2 cellular contexts compared by ENCODE assay signal in the genomic region with DNA sequence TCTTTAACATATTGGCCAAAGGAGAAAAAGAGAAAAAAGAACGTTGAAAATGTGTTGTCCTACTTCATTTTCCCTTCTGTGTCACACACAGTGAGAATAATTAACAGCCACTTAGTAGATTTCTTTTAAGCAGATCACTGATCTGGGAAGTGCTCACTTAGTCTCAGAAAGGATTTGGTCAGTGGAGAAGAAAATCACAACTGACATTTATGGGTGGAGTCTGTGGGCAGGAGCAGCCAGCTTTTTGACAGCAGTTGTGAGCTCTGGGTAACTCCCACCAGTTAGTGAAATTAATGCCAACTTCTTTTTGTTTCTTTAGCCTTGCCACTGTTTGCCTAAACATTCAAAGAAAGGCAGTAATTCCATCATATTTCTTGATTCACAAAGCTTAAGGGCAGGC.
TF ChIP-seq lines count a peak whose summit lies in the region.

No MANE protein-coding gene starts in this region.

TF ChIP-seq in SK-N-SH treated with all-trans-retinoic acid at 6 μM for 48 hours, 23 proteins besides CTCF, POLR2A, EP300 and RAD21 (continued from another document):
- TF ChIP-seq POU6F1 (CRISPR knock-in tag; IDR thresholded peaks at IDR 0.05; ENCODE audit: borderline replicate concordance, low read depth) (no peak), PPARA (CRISPR knock-in tag; IDR thresholded peaks at IDR 0.05; ENCODE audit: borderline replicate concordance) (no peak), PATZ1 (CRISPR knock-in tag; IDR thresholded peaks at IDR 0.05; ENCODE audit: borderline replicate concordance) (no peak), ZC3H10 (CRISPR knock-in tag; IDR thresholded peaks at IDR 0.05) (no peak)

TF ChIP-seq in GM23338, 12 proteins besides CTCF, POLR2A, EP300 and RAD21 (continued from another document):
- TF ChIP-seq, protein P1, sequence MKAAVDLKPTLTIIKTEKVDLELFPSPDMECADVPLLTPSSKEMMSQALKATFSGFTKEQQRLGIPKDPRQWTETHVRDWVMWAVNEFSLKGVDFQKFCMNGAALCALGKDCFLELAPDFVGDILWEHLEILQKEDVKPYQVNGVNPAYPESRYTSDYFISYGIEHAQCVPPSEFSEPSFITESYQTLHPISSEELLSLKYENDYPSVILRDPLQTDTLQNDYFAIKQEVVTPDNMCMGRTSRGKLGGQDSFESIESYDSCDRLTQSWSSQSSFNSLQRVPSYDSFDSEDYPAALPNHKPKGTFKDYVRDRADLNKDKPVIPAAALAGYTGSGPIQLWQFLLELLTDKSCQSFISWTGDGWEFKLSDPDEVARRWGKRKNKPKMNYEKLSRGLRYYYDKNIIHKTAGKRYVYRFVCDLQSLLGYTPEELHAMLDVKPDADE (IDR thresholded peaks at IDR 0.05): no peak
- no peak for TF ChIP-seq CREB1 (CRISPR knock-in tag; IDR thresholded peaks at IDR 0.05; ENCODE audit: low read depth)
- no peak for TF ChIP-seq EZH2 (IDR thresholded peaks at IDR 0.05; ENCODE audit: low read depth, unreplicated experiment)
- no peak for TF ChIP-seq ZNF331 (CRISPR knock-in tag; IDR thresholded peaks at IDR 0.05; ENCODE audit: low read depth)
- no peak for TF ChIP-seq POLR2AphosphoS5 (IDR thresholded peaks at IDR 0.05; ENCODE audit: low read depth)
- TF ChIP-seq STAT1 (IDR thresholded peaks at IDR 0.05; ENCODE audit: unreplicated experiment): no peak
- TF ChIP-seq ZNF114 (CRISPR knock-in tag; IDR thresholded peaks at IDR 0.05): no peak
- no peak for TF ChIP-seq EZH2phosphoT487 (IDR thresholded peaks at IDR 0.05; ENCODE audit: unreplicated experiment)
- TF ChIP-seq, protein P2, sequence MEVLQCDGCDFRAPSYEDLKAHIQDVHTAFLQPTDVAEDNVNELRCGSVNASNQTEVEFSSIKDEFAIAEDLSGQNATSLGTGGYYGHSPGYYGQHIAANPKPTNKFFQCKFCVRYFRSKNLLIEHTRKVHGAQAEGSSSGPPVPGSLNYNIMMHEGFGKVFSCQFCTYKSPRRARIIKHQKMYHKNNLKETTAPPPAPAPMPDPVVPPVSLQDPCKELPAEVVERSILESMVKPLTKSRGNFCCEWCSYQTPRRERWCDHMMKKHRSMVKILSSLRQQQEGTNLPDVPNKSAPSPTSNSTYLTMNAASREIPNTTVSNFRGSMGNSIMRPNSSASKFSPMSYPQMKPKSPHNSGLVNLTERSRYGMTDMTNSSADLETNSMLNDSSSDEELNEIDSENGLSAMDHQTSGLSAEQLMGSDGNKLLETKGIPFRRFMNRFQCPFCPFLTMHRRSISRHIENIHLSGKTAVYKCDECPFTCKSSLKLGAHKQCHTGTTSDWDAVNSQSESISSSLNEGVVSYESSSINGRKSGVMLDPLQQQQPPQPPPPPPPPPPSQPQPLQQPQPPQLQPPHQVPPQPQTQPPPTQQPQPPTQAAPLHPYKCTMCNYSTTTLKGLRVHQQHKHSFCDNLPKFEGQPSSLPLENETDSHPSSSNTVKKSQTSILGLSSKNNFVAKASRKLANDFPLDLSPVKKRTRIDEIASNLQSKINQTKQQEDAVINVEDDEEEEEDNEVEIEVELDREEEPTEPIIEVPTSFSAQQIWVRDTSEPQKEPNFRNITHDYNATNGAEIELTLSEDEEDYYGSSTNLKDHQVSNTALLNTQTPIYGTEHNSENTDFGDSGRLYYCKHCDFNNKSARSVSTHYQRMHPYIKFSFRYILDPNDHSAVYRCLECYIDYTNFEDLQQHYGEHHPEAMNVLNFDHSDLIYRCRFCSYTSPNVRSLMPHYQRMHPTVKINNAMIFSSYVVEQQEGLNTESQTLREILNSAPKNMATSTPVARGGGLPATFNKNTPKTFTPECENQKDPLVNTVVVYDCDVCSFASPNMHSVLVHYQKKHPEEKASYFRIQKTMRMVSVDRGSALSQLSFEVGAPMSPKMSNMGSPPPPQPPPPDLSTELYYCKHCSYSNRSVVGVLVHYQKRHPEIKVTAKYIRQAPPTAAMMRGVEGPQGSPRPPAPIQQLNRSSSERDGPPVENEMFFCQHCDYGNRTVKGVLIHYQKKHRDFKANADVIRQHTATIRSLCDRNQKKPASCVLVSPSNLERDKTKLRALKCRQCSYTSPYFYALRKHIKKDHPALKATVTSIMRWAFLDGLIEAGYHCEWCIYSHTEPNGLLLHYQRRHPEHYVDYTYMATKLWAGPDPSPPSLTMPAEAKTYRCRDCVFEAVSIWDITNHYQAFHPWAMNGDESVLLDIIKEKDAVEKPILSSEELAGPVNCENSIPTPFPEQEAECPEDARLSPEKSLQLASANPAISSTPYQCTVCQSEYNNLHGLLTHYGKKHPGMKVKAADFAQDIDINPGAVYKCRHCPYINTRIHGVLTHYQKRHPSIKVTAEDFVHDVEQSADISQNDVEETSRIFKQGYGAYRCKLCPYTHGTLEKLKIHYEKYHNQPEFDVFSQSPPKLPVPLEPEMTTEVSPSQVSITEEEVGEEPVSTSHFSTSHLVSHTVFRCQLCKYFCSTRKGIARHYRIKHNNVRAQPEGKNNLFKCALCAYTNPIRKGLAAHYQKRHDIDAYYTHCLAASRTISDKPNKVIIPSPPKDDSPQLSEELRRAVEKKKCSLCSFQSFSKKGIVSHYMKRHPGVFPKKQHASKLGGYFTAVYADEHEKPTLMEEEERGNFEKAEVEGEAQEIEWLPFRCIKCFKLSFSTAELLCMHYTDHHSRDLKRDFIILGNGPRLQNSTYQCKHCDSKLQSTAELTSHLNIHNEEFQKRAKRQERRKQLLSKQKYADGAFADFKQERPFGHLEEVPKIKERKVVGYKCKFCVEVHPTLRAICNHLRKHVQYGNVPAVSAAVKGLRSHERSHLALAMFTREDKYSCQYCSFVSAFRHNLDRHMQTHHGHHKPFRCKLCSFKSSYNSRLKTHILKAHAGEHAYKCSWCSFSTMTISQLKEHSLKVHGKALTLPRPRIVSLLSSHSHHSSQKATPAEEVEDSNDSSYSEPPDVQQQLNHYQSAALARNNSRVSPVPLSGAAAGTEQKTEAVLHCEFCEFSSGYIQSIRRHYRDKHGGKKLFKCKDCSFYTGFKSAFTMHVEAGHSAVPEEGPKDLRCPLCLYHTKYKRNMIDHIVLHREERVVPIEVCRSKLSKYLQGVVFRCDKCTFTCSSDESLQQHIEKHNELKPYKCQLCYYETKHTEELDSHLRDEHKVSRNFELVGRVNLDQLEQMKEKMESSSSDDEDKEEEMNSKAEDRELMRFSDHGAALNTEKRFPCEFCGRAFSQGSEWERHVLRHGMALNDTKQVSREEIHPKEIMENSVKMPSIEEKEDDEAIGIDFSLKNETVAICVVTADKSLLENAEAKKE (CRISPR knock-in tag; IDR thresholded peaks at IDR 0.05): no peak
TF ChIP-seq in GM23338: peak in this region for 0.
